ENCODE assay signal across 35 cellular contexts in the genomic region with DNA sequence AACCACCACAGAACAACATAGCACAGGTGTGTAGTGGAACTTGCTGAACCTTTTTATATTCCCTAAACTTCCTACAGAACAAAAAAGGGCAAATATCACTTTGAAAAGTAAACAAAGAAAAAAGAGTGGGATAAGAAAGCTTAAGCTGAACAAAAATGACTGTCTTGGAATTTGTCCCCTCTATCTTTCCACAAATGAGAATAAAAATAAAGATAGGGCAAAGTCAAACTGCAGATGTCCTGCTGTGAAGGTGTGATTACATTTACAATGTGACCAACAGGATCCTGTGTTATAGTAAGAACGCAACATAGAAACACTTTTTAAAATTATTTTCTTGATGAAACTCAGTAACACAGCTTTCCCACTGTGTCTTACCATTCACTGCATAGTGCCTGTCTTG.
"Had no signal": no experiment of that assay in that cellular context is flagged by ENCODE, and none has a peak within 500 bp of the region (broad histone marks: within the 10 kb centered on the region; RNA-seq: fewer than 3 reads in every experiment).

No MANE protein-coding gene starts in this region.

- H3K9me2 ChIP-seq: SK-N-SH had no signal

- H3K36me3 ChIP-seq: MG63, SJSA1 had no signal

- H3K4me1 ChIP-seq: adrenal gland, body of pancreas, breast epithelium, SJSA1 had no signal

- H3K27ac ChIP-seq: adrenal gland, body of pancreas, breast epithelium, SJSA1, VCaP had no signal

- H3K9me3 ChIP-seq: adrenal gland, body of pancreas, breast epithelium, MG63, Peyer's patch, SJSA1, SK-N-SH had no signal

- ATAC-seq: activated CD8-positive, alpha-beta memory T cell treated with anti-CD3 and anti-CD28 coated beads, Interleukin-2, amount 10 ng/mL, durations not matched to agents 7 days and 5 days; activated naive CD4-positive, alpha-beta T cell treated with anti-CD3 and anti-CD28 coated beads, Interleukin-2, amount 50 U/mL, for 72 hours; body of pancreas; PC-3 had no signal

- FAIRE-seq: astrocyte had no signal

- H3K4me3 ChIP-seq: adrenal gland, body of pancreas, breast epithelium, MG63, Peyer's patch, SJSA1 had no signal

- H3K9ac ChIP-seq: SK-N-SH had no signal

- H3K27me3 ChIP-seq: adrenal gland, body of pancreas, breast epithelium, MG63, Peyer's patch, SJSA1 had no signal

- DNase-seq: activated CD4-positive, alpha-beta memory T cell treated with anti-CD3 and anti-CD28 coated beads, Interleukin-2, amount 10 ng/mL, durations not matched to agents 7 days and 5 days; activated CD4-positive, alpha-beta T cell treated with anti-CD3 and anti-CD28 coated beads for 1 hour; activated CD4-positive, alpha-beta T cell treated with anti-CD3 and anti-CD28 coated beads for 48 hours; activated CD4-positive, CD25-positive, alpha-beta regulatory T cell; activated CD8-positive, alpha-beta memory T cell treated with anti-CD3 and anti-CD28 coated beads for 24 hours; activated CD8-positive, alpha-beta memory T cell treated with anti-CD3 and anti-CD28 coated beads, Interleukin-2, amount 10 ng/mL, durations not matched to agents 7 days and 5 days; activated CD8-positive, alpha-beta memory T cell treated with anti-CD3 and anti-CD28 coated beads, Interleukin-2, amount 50 U/mL, for 48 hours; activated gamma-delta T cell; activated naive CD4-positive, alpha-beta T cell treated with Interleukin-2 at 50 U/mL for 16 hours; activated T-cell treated with anti-CD3 and anti-CD28 coated beads, Interleukin-2, amount 50 U/mL, for 1 hour; adrenal gland; body of pancreas; Karpas-422; KBM-7; MG63; NCI-H1048; NCI-H1436 treated with DMSO at 0.1 percent for 48 hours; NCI-H1694 treated with DMSO at 0.1 percent for 48 hours; NCI-H2029 treated with DMSO at 0.1 percent for 48 hours; NCI-H2107; NCI-H2171; NCI-H510A; NCI-H526; NCI-H748 treated with DMSO at 0.1 percent for 48 hours; NK-92 treated with Interleukin-12 subunit alpha and Interleukin-12 subunit beta, amount 100 ng/mL, for 24 hours; PC-3; RPMI8226; SHP77 treated with DMSO at 0.1 percent for 48 hours; SK-N-SH had no signal

- H3K4me2 ChIP-seq: SK-N-SH had no signal
